ENCODE assay signal across 8 cellular contexts in genomic region chr1:51569284-51570062, GRCh38. TPM values are rescaled to one million over a fixed set of nuclear protein-coding genes. Genes with fewer than 3 reads are reported as not detected.
DNase-seq lines count a peak whose midpoint lies in the region; ATAC-seq and TF ChIP-seq lines count a peak whose summit lies in the region.

No MANE protein-coding gene starts in this region.

- peak; percentile 85 for ATAC-seq in GM18907 (IDR thresholded peaks at IDR 0.05; ENCODE audit: unreplicated experiment)
- ATAC-seq in HG03060 (IDR thresholded peaks at IDR 0.05; ENCODE audit: low read depth, unreplicated experiment), result peak; percentile 62

- intact Hi-C loops in OCI-LY7 (cut with micrococcal nuclease; ENCODE audit: unreplicated experiment) (loop anchor here (1.0 kb wide), 2 partner anchors 161 to 200 kb away; no protein-coding TSS in a partner anchor), adrenal gland (cut with DNase I) (no loop called here), esophagus muscularis mucosa (cut with DNase I) (no loop called here)

- BruUV-seq in OCI-LY7 (replicated peaks; lab: Mats Ljungman, UMichigan), result no TSS peak

- H3K9me3 ChIP-seq in OCI-LY7 (ENCODE audit: low read length) (no peaks in the 10 kb centered on the region), adrenal gland (replicated peaks in 1 of 3) (no peaks in the 10 kb centered on the region), esophagus muscularis mucosa (no peaks in the 10 kb centered on the region)

- peaks cover 24% of the 10 kb centered on the region for H3K4me1 ChIP-seq in OCI-LY7 (ENCODE audit: insufficient read depth, low read length, poor library complexity, severe bottlenecking)
- H3K4me1 ChIP-seq in adrenal gland (replicated peaks in 1 of 2), result peaks cover 27 to 35% of the 10 kb centered on the region in 2 donors
- peaks cover 5 to 13% (median 6%) of the 10 kb centered on the region in 4 donors for H3K4me1 ChIP-seq in esophagus muscularis mucosa

- H3K27me3 Mint-ChIP-seq in stimulated activated naive CD8-positive, alpha-beta T cell treated with anti-CD3 and anti-CD28 coated beads, Interleukin-15, Interleukin-2, amounts not matched to agents 100 ng/mL and 50 ng/mL, for 24 hours, result no peaks in the 10 kb centered on the region

- peak overlapping the region; percentile 38; the same call in 1 of the 2 replicates for H2AFZ ChIP-seq in OCI-LY7 (ENCODE audit: low read length)

- H4K20me1 ChIP-seq in OCI-LY7 (ENCODE audit: insufficient read depth, low read length), result no peaks in the 10 kb centered on the region; the same call in 1 of the 2 replicates

- peaks cover 39% of the 10 kb centered on the region for H3K4me1 Mint-ChIP-seq in stimulated activated naive CD8-positive, alpha-beta T cell treated with anti-CD3 and anti-CD28 coated beads, Interleukin-15, Interleukin-2, amounts not matched to agents 100 ng/mL and 50 ng/mL, for 24 hours (ENCODE audit: low read depth)

- CTCF ChIA-PET in OCI-LY7 (lab: Charles Lee; ENCODE audit: unreplicated experiment), result no interaction called here

- H3K4me3 Mint-ChIP-seq in stimulated activated naive CD8-positive, alpha-beta T cell treated with anti-CD3 and anti-CD28 coated beads, Interleukin-15, Interleukin-2, amounts not matched to agents 100 ng/mL and 50 ng/mL, for 24 hours, result peak overlapping the region; percentile 43

- peak overlapping the region; percentile 87 for H3K27ac Mint-ChIP-seq in stimulated activated naive CD8-positive, alpha-beta T cell treated with anti-CD3 and anti-CD28 coated beads, Interleukin-15, Interleukin-2, amounts not matched to agents 100 ng/mL and 50 ng/mL, for 24 hours

- no peaks in the 10 kb centered on the region for H3K79me2 ChIP-seq in OCI-LY7 (ENCODE audit: insufficient read depth, low read depth, low read length)

- DNase-seq in OCI-LY7 (ENCODE audit: low spot score), result peak; percentile 71
- peak; percentile 38 to 70 (median 55) for DNase-seq in adrenal gland
- peak; percentile 89 for DNase-seq in kidney glomerular epithelial cell (lab: John Stamatoyannopoulos, UW)
- no peak for DNase-seq in esophagus muscularis mucosa (ENCODE audit: extremely low spot score)

- H3K4me3 ChIP-seq in OCI-LY7 (ENCODE audit: low read depth, low read length, poor library complexity, severe bottlenecking) (peak overlapping the region; percentile 8), adrenal gland (no peak overlapping the region), esophagus muscularis mucosa (no peak overlapping the region)

- no peaks in the 10 kb centered on the region for H3K36me3 ChIP-seq in OCI-LY7 (ENCODE audit: insufficient read depth, low read length)
- no peaks in the 10 kb centered on the region for H3K36me3 ChIP-seq in adrenal gland (replicated peaks in 1 of 2)
- H3K36me3 ChIP-seq in esophagus muscularis mucosa, result no peaks in the 10 kb centered on the region

- TF ChIP-seq EP300 in esophagus muscularis mucosa (IDR thresholded peaks at IDR 0.05), result no peak

- peak overlapping the region; percentile 59 for H3K4me2 ChIP-seq in OCI-LY7 (ENCODE audit: low read length)

- no peak; the same call in none of the 2 replicates for TF ChIP-seq CTCF in C4-2B (conservative IDR thresholded peaks at IDR 0.05)
- peak; percentile 65 for TF ChIP-seq CTCF in OCI-LY7 (conservative IDR thresholded peaks at IDR 0.05; ENCODE audit: low read length)
- peak in 1 of 6 experiments; percentile 27 for TF ChIP-seq CTCF in adrenal gland (IDR thresholded peaks at IDR 0.05)
- TF ChIP-seq CTCF in esophagus muscularis mucosa (IDR thresholded peaks at IDR 0.05), result peak in 1 of 3 experiments; percentile 11

- H3K27ac ChIP-seq in C4-2B, result peak overlapping the region; percentile 91
- no peak overlapping the region for H3K27ac ChIP-seq in OCI-LY7 (ENCODE audit: low read depth, low read length, poor library complexity, severe bottlenecking)
- H3K27ac ChIP-seq in adrenal gland, result peak overlapping the region in 4 of 5 donors; percentile 10 to 69 (median 66)
- H3K27ac ChIP-seq in esophagus muscularis mucosa (replicated peaks in 1 of 4), result no peak overlapping the region

- peak in 1 of 2 donors; percentile 13 for TF ChIP-seq POLR2A in adrenal gland (IDR thresholded peaks at IDR 0.05)
- TF ChIP-seq POLR2A in esophagus muscularis mucosa (IDR thresholded peaks at IDR 0.05; ENCODE audit: low read depth), result no peak

- no peaks in the 10 kb centered on the region for H3K9me3 Mint-ChIP-seq in stimulated activated naive CD8-positive, alpha-beta T cell treated with anti-CD3 and anti-CD28 coated beads, Interleukin-15, Interleukin-2, amounts not matched to agents 100 ng/mL and 50 ng/mL, for 24 hours

- 23 to 38% (median 34%) methylated on average over 4 of the region's 4 CpGs for WGBS in adrenal gland, 4 donors
- WGBS in esophagus muscularis mucosa, result 39% methylated on average over 4 of the region's 4 CpGs

- no peaks in the 10 kb centered on the region for H3K36me3 Mint-ChIP-seq in stimulated activated naive CD8-positive, alpha-beta T cell treated with anti-CD3 and anti-CD28 coated beads, Interleukin-15, Interleukin-2, amounts not matched to agents 100 ng/mL and 50 ng/mL, for 24 hours (ENCODE audit: low read depth)

- H3K9me2 ChIP-seq in OCI-LY7 (ENCODE audit: insufficient read depth, low read length), result no peaks in the 10 kb centered on the region

- H3K27me3 ChIP-seq in adrenal gland (no peaks in the 10 kb centered on the region), esophagus muscularis mucosa (no peaks in the 10 kb centered on the region)

- POLR2A ChIA-PET in OCI-LY7 (lab: Charles Lee), result interaction anchor here (0.7 to 1.0 kb wide), 4 partner anchors 34 to 199 kb away, joined by 3 to 8 read pairs (median 4); no protein-coding TSS in a partner anchor

RNA-seq across cellular contexts. Expression of gene OSBPL9, which starts 47.4 kb away (rescaled TPM):
- 58.6 and 67.5 TPM in 2 replicates for total RNA-seq in OCI-LY7 (2014; rRNA removed; shearing (Covaris generic))
- 87.8 and 99.1 TPM in 2 replicates for total RNA-seq in OCI-LY7 (2022)
- total RNA-seq in adrenal gland, result 100 to 1,000 TPM in 2 of 8 donors, 10 to 100 TPM in 6; 61.9 to 180 (median 87.3) TPM
- 10 to 100 TPM; 70.4 to 99.5 (median 76.3) TPM for polyA plus RNA-seq in adrenal gland
- total RNA-seq in esophagus muscularis mucosa, result 10 to 100 TPM; 66.8 to 84.5 (median 75.9) TPM

RNA-seq across cellular contexts. Expression of gene EPS15, which starts 50.4 kb away (rescaled TPM):
- total RNA-seq in OCI-LY7 (2014; rRNA removed; shearing (Covaris generic)), result 23.8 and 35.5 TPM in 2 replicates
- total RNA-seq in OCI-LY7 (2022) (73.2 and 79.4 TPM in 2 replicates), adrenal gland (100 to 1,000 TPM in 7 of 8 donors, 10 to 100 TPM in 1; 66.7 to 180 (median 114) TPM), esophagus muscularis mucosa (10 to 100 TPM; 49.8 to 84.3 (median 62.5) TPM)
- 10 to 100 TPM; 31.7 to 83.3 (median 34.7) TPM for polyA plus RNA-seq in adrenal gland

Comparison
In these comparisons a context has a peak if more than half of its experiments do, and no peak if none do; other contexts are left out.
1. H3K27ac ChIP-seq: peak in C4-2B (single experiment) and adrenal gland (4 of 5); none in OCI-LY7 (single experiment) and esophagus muscularis mucosa (0 of 4).